12 cellular contexts compared by ENCODE assay signal in genomic region chr5:150139334-150139733, GRCh38. TPM values are rescaled to one million over a fixed set of nuclear protein-coding genes. Genes with fewer than 3 reads are reported as not detected.
DNase-seq lines count a peak whose midpoint lies in the region; ATAC-seq and TF ChIP-seq lines count a peak whose summit lies in the region.
"Had no signal": no experiment of that assay in that cellular context is flagged by ENCODE, and none has a peak within 500 bp of the region (broad histone marks: within the 10 kb centered on the region; RNA-seq: fewer than 3 reads in every experiment).

No MANE protein-coding gene starts in this region.

- WGBS in liver: 75% methylated on average over 6 of the region's 6 CpGs

- H3K27me3 ChIP-seq in GM23338 (ENCODE audit: insufficient read depth): no peaks in the 10 kb centered on the region
- no peaks in the 10 kb centered on the region for H3K27me3 ChIP-seq in brain microvascular endothelial cell (replicated peaks)
- no peaks in the 10 kb centered on the region for H3K27me3 ChIP-seq in liver (ENCODE audit: control insufficient read depth in 4 of 4, insufficient read depth in 4 of 4, low read length in 3 of 4)
- peaks cover 0 to 21% (median 2%) of the 10 kb centered on the region in 5 donors for H3K27me3 ChIP-seq in subcutaneous abdominal adipose tissue (ENCODE audit: control insufficient read depth in 5 of 5, insufficient read depth in 4 of 5, low read length in 5 of 5)

- H3K4me1 Mint-ChIP-seq in GM23338: peaks cover 66% of the 10 kb centered on the region
- H3K4me1 Mint-ChIP-seq: activated naive CD8-positive, alpha-beta T cell treated with anti-CD3 and anti-CD28 coated beads, Interleukin-2, amount 50 U/mL, for 24 hours had no signal

- in situ Hi-C loops in brain microvascular endothelial cell (cut with HindIII; ENCODE audit: low pct_ligation_motif_present, low sequenced_read_pairs): no loop called here

- H3K36me3 ChIP-seq in GM23338 (ENCODE audit: insufficient read depth) (no peaks in the 10 kb centered on the region), brain microvascular endothelial cell (replicated peaks) (peaks cover 32% of the 10 kb centered on the region), liver (ENCODE audit: control insufficient read depth in 4 of 4, insufficient read depth in 3 of 4, low read depth in 1 of 4, low read length in 3 of 4) (no peaks in the 10 kb centered on the region), subcutaneous abdominal adipose tissue (ENCODE audit: control insufficient read depth in 5 of 5, insufficient read depth in 5 of 5, low read length in 5 of 5) (peaks cover 0 to 18% (median 11%) of the 10 kb centered on the region in 5 donors)

- peaks cover 21% of the 10 kb centered on the region for H3K4me1 ChIP-seq in GM23338 (ENCODE audit: insufficient read depth)
- H3K4me1 ChIP-seq in liver (ENCODE audit: control insufficient read depth in 4 of 4, insufficient read depth in 4 of 4, low read length in 3 of 4): peaks cover 30 to 69% (median 52%) of the 10 kb centered on the region in 4 donors
- peaks cover 13 to 85% (median 72%) of the 10 kb centered on the region in 5 donors for H3K4me1 ChIP-seq in subcutaneous abdominal adipose tissue (ENCODE audit: control insufficient read depth in 5 of 5, insufficient read depth in 5 of 5, low read length in 5 of 5)

- no peaks in the 10 kb centered on the region for H3K9me3 ChIP-seq in liver (ENCODE audit: control insufficient read depth in 4 of 4, low read length in 3 of 4)
- H3K9me3 ChIP-seq in subcutaneous abdominal adipose tissue (ENCODE audit: control insufficient read depth in 5 of 5, low read length in 5 of 5): no peaks in the 10 kb centered on the region

- H2AFZ ChIP-seq in GM23338: no peak overlapping the region

- H3K9me2 ChIP-seq in GM23338 (ENCODE audit: insufficient read depth): no peaks in the 10 kb centered on the region

- H3K27ac ChIP-seq in GM23338 (ENCODE audit: low read depth): 0 out of 2 replicates have a peak overlapping the region, but pooled peaks have one; percentile 26
- peak overlapping the region; percentile 94 for H3K27ac ChIP-seq in brain microvascular endothelial cell
- peak overlapping the region; percentile 87 to 94 for H3K27ac ChIP-seq in liver (ENCODE audit: low read depth in 1 of 2, low read length in 2 of 2)
- peak overlapping the region; percentile 60 for H3K27ac ChIP-seq in subcutaneous abdominal adipose tissue (ENCODE audit: low read depth, low read length)

- no peak overlapping the region for H3K9ac ChIP-seq in liver (ENCODE audit: low read depth in 1 of 2, low read length in 2 of 2)
- peak overlapping the region in 1 of 5 donors; percentile 26 for H3K9ac ChIP-seq in subcutaneous abdominal adipose tissue (ENCODE audit: low read length in 5 of 5)

- TF ChIP-seq CTCF in GM23338 (conservative IDR thresholded peaks at IDR 0.05; ENCODE audit: low read depth in 2 of 2) (no peak), brain microvascular endothelial cell (IDR thresholded peaks at IDR 0.05; ENCODE audit: low read depth, low read length, missing control alignments) (no peak), liver (IDR thresholded peaks at IDR 0.05; ENCODE audit: low read depth, low read length, missing input control) (no peak)

- no peaks in the 10 kb centered on the region; the same call in 2 of the 3 replicates for H3K36me3 Mint-ChIP-seq in GM23338 (ENCODE audit: low read depth)

- H3K27ac Mint-ChIP-seq in GM23338: peak overlapping the region; percentile 85
- H3K27ac Mint-ChIP-seq: activated naive CD8-positive, alpha-beta T cell treated with anti-CD3 and anti-CD28 coated beads, Interleukin-2, amount 50 U/mL, for 24 hours had no signal

- ATAC-seq in GM23338 (no peak), GM18511 (IDR thresholded peaks at IDR 0.05; ENCODE audit: unreplicated experiment) (no peak)
- ATAC-seq: activated naive CD8-positive, alpha-beta T cell treated with anti-CD3 and anti-CD28 coated beads, Interleukin-2, amount 50 U/mL, for 24 hours had no signal

- DNase-seq in GM23338 (ENCODE audit: low spot score): no peak
- DNase-seq in brain microvascular endothelial cell: peak; percentile 83
- no peak for DNase-seq in NCI-H2196 treated with DMSO at 0.1 percent for 48 hours (lab: John Stamatoyannopoulos, UW; ENCODE audit: unreplicated experiment)
- no peak for DNase-seq in COLO829 (ENCODE audit: low spot score)
- DNase-seq in activated CD8-positive, alpha-beta memory T cell treated with anti-CD3 and anti-CD28 coated beads for 24 hours: no peak
- DNase-seq: activated CD4-positive, alpha-beta T cell treated with anti-CD3 and anti-CD28 coated beads for 1 hour; activated naive CD8-positive, alpha-beta T cell treated with anti-CD3 and anti-CD28 coated beads, Interleukin-2, amount 50 U/mL, for 24 hours had no signal

- no peaks in the 10 kb centered on the region for H3K9me3 Mint-ChIP-seq in GM23338
- H3K9me3 Mint-ChIP-seq: activated naive CD8-positive, alpha-beta T cell treated with anti-CD3 and anti-CD28 coated beads, Interleukin-2, amount 50 U/mL, for 24 hours had no signal

- peaks cover 22% of the 10 kb centered on the region for H3K27me3 Mint-ChIP-seq in GM23338 (ENCODE audit: insufficient read depth, low read depth, poor library complexity)
- H3K27me3 Mint-ChIP-seq: activated naive CD8-positive, alpha-beta T cell treated with anti-CD3 and anti-CD28 coated beads, Interleukin-2, amount 50 U/mL, for 24 hours had no signal

- no peak overlapping the region; the same call in 2 of the 3 replicates for H3K4me3 Mint-ChIP-seq in GM23338
- H3K4me3 Mint-ChIP-seq: activated naive CD8-positive, alpha-beta T cell treated with anti-CD3 and anti-CD28 coated beads, Interleukin-2, amount 50 U/mL, for 24 hours had no signal

- TF ChIP-seq RAD21 in liver (IDR thresholded peaks at IDR 0.05): no peak

- no peaks in the 10 kb centered on the region for H4K20me1 ChIP-seq in GM23338 (replicated peaks; ENCODE audit: insufficient read depth)

- peak overlapping the region; percentile 66; the same call in 1 of the 2 replicates for H3K4me2 ChIP-seq in GM23338

- no peak overlapping the region for H3K4me3 ChIP-seq in GM23338
- no peak overlapping the region for H3K4me3 ChIP-seq in brain microvascular endothelial cell (ENCODE audit: low read depth, low read length)
- peak overlapping the region in 1 of 3 donors; percentile 4 for H3K4me3 ChIP-seq in liver (ENCODE audit: low read depth in 1 of 3, low read length in 3 of 3)
- H3K4me3 ChIP-seq in subcutaneous abdominal adipose tissue (ENCODE audit: low read depth in 1 of 5, low read length in 5 of 5): peak overlapping the region in 2 of 5 donors; percentile 37 to 38

- H3K79me2 ChIP-seq in GM23338 (replicated peaks; ENCODE audit: insufficient read depth): no peaks in the 10 kb centered on the region

- H3F3A ChIP-seq in GM23338 (replicated peaks; ENCODE audit: low read depth): no peaks in the 10 kb centered on the region

TF ChIP-seq in GM23338, 12 proteins besides CTCF, POLR2A, EP300 and RAD21 (continues in another document):
- no peak for TF ChIP-seq CREB1 (CRISPR knock-in tag; IDR thresholded peaks at IDR 0.05; ENCODE audit: low read depth)
- TF ChIP-seq NANOG (IDR thresholded peaks at IDR 0.05; ENCODE audit: borderline replicate concordance): no peak
- no peak for TF ChIP-seq ZNF114 (CRISPR knock-in tag; IDR thresholded peaks at IDR 0.05)
- no peak for TF ChIP-seq EZH2 (IDR thresholded peaks at IDR 0.05; ENCODE audit: low read depth, unreplicated experiment)

TF ChIP-seq in liver, 16 proteins besides CTCF, POLR2A, EP300 and RAD21 (continues in another document):
- no peak for TF ChIP-seq HNF4A (conservative IDR thresholded peaks at IDR 0.05)
- no peak for TF ChIP-seq EGR1 (IDR thresholded peaks at IDR 0.05; ENCODE audit: low read depth in 2 of 2)
- TF ChIP-seq ZBTB33 (IDR thresholded peaks at IDR 0.05): no peak
- no peak for TF ChIP-seq HNF4G (IDR thresholded peaks at IDR 0.05)
- no peak for TF ChIP-seq SP1 (IDR thresholded peaks at IDR 0.05)
- TF ChIP-seq YY1 (IDR thresholded peaks at IDR 0.05): no peak
- TF ChIP-seq RXRA (IDR thresholded peaks at IDR 0.05): no peak
- TF ChIP-seq FOXA1 (IDR thresholded peaks at IDR 0.05): no peak
- TF ChIP-seq FOXA2 (IDR thresholded peaks at IDR 0.05): no peak
- no peak for TF ChIP-seq MAX (IDR thresholded peaks at IDR 0.05)
- no peak for TF ChIP-seq JUND (IDR thresholded peaks at IDR 0.05)

RNA-seq across cellular contexts. Expression of gene PDGFRB, which starts 16.3 kb away (rescaled TPM):
- total RNA-seq in GM23338 (2014; rRNA removed; shearing (Covaris generic)): 7.1 and 11.3 TPM in 2 replicates
- polyA plus RNA-seq in GM23338 (2016; fragmentation: Nextera tagmentation; extraction: Ambion mirVana): 4.1 and 4.5 TPM in 2 replicates
- total RNA-seq in liver: 10 to 100 TPM; 10.6 to 13.1 TPM
- polyA plus RNA-seq in liver: 1 to 10 TPM; 5.2 to 6.1 TPM

RNA-seq across cellular contexts. Expression of gene CDX1, which starts 27.2 kb away (rescaled TPM):
- not detected in 2 replicates for total RNA-seq in GM23338 (2014; rRNA removed; shearing (Covaris generic))
- polyA plus RNA-seq in GM23338 (2016; fragmentation: Nextera tagmentation; extraction: Ambion mirVana) (not detected in 2 replicates), liver (not detected)
- not detected for total RNA-seq in liver
- total RNA-seq: LHCN-M2, subcutaneous adipose tissue had no signal

RNA-seq across cellular contexts. Expression of gene SLC6A7, which starts 50.5 kb away (rescaled TPM):
- not detected in 2 replicates for total RNA-seq in GM23338 (2014; rRNA removed; shearing (Covaris generic))
- not detected in 2 replicates for polyA plus RNA-seq in GM23338 (2016; fragmentation: Nextera tagmentation; extraction: Ambion mirVana)
- not detected for total RNA-seq in liver
- polyA plus RNA-seq in liver: not detected
- total RNA-seq: LHCN-M2 had no signal

RNA-seq across cellular contexts. Expression of gene CSF1R, which starts 53.0 kb away (rescaled TPM):
- not detected in 2 replicates for total RNA-seq in GM23338 (2014; rRNA removed; shearing (Covaris generic))
- polyA plus RNA-seq in GM23338 (2016; fragmentation: Nextera tagmentation; extraction: Ambion mirVana): 0.21 TPM in 1 of 2 replicates, not detected in the other
- total RNA-seq in liver: 10 to 100 TPM; 26.4 to 46.2 TPM
- polyA plus RNA-seq in liver: 10 to 100 TPM in 1 of 2 donors, 1 to 10 TPM in 1; 5.4 to 17.9 TPM

Comparison
In these comparisons a context has a peak if more than half of its experiments do, and no peak if none do; other contexts are left out.
1. H3K27ac ChIP-seq: peak in every context shown above with its lines; median percentile 94 in brain microvascular endothelial cell; 90 in liver; 60 in subcutaneous abdominal adipose tissue; 26 in GM23338.